In genomic region chr22:35367331-35367886, GRCh38 we compare ENCODE assay signal across 2 cellular contexts.
TF ChIP-seq lines count a peak whose summit lies in the region.

No MANE protein-coding gene starts in this region.

TF ChIP-seq in GM23338, 12 proteins besides CTCF, POLR2A, EP300 and RAD21:
- TF ChIP-seq ETS1 (IDR thresholded peaks at IDR 0.05) (no peak), POLR2AphosphoS5 (IDR thresholded peaks at IDR 0.05; ENCODE audit: low read depth) (no peak), ZNF462 (CRISPR knock-in tag; IDR thresholded peaks at IDR 0.05) (no peak), EZH2 (IDR thresholded peaks at IDR 0.05; ENCODE audit: low read depth, unreplicated experiment) (no peak), ZNF114 (CRISPR knock-in tag; IDR thresholded peaks at IDR 0.05) (no peak), NANOG (IDR thresholded peaks at IDR 0.05; ENCODE audit: borderline replicate concordance) (no peak), EZH2phosphoT487 (IDR thresholded peaks at IDR 0.05; ENCODE audit: unreplicated experiment) (no peak), REST (IDR thresholded peaks at IDR 0.05; ENCODE audit: unreplicated experiment) (no peak)

TF ChIP-seq in HepG2, 621 proteins besides CTCF, POLR2A, EP300 and RAD21:
- TF ChIP-seq, protein P1, sequence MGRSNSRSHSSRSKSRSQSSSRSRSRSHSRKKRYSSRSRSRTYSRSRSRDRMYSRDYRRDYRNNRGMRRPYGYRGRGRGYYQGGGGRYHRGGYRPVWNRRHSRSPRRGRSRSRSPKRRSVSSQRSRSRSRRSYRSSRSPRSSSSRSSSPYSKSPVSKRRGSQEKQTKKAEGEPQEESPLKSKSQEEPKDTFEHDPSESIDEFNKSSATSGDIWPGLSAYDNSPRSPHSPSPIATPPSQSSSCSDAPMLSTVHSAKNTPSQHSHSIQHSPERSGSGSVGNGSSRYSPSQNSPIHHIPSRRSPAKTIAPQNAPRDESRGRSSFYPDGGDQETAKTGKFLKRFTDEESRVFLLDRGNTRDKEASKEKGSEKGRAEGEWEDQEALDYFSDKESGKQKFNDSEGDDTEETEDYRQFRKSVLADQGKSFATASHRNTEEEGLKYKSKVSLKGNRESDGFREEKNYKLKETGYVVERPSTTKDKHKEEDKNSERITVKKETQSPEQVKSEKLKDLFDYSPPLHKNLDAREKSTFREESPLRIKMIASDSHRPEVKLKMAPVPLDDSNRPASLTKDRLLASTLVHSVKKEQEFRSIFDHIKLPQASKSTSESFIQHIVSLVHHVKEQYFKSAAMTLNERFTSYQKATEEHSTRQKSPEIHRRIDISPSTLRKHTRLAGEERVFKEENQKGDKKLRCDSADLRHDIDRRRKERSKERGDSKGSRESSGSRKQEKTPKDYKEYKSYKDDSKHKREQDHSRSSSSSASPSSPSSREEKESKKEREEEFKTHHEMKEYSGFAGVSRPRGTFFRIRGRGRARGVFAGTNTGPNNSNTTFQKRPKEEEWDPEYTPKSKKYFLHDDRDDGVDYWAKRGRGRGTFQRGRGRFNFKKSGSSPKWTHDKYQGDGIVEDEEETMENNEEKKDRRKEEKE (IDR thresholded peaks at IDR 0.05) = no peak
